In the genomic region with DNA sequence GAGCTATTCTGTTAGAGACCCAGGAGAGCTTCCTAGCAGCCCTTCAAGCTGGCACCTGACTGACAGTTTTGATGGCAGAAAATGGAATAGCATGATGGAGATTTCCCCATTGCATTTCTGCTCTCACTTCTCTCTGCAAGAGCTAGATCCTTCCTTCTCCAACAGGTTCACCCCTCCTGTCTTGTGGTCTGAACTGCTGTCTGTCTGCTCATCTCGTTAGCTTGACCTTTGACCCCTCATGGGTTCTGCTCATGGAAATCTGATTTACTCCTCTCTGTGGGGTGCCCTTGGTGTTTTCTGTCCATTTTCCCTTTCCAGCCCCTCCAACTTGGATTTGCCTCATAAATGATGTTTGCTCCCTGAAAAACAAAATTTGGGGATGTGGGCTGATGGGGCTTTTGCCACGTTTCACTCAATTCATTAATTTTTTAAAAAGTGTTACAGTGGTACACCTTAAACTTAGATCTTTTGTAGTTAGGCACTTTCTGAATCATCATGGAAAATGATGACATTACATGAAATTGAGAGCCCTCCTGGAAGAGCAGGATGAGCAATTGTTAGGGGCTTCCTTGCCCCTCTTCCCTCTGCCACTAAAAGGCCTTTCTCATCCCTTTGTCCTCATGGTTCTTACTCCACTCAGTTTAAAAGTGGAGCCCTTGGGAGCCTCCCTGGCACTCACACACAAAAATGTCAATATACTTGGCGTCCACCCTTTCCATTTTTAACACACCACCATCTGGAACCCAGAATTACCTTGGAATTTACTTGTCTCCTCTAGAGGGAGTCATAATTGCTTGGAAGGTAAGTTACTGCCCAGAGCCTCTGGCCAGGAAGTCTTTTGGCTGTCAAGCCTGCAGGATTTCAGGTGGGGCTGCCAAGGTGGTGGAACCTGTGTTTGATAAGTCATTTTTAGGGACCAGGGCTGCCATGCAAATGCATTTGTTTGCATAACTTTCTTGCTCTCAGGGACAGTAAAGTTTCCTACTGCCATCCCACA, we compare ENCODE assay signal across 8 cellular contexts. TPM values are rescaled to one million over a fixed set of nuclear protein-coding genes. Genes with fewer than 3 reads are reported as not detected.
DNase-seq lines count a peak whose midpoint lies in the region; TF ChIP-seq lines count a peak whose summit lies in the region.

No MANE protein-coding gene starts in this region.

- H3K9me3 Mint-ChIP-seq in H9: no peaks in the 10 kb centered on the region

- H3K27ac Mint-ChIP-seq in H9: peak overlapping the region in 1 of 3 experiments; percentile 86; a peak in 1 of 7 replicates

- no peak overlapping the region for H2BK20ac ChIP-seq in H9 (ENCODE audit: low read depth, low read length, poor library complexity, severe bottlenecking)

- H3K4me2 ChIP-seq in H9 (ENCODE audit: insufficient read depth, insufficient read length, low read length): no peak overlapping the region

- H3K79me1 ChIP-seq in H9 (ENCODE audit: insufficient read depth, low read depth, low read length, poor library complexity, severe bottlenecking): no peaks in the 10 kb centered on the region

- H3K79me2 ChIP-seq in H9 (ENCODE audit: insufficient read depth, low read length): no peaks in the 10 kb centered on the region

- H3K9ac ChIP-seq in H9 (ENCODE audit: extremely low read depth, insufficient read length, low read length): no peak overlapping the region

- no peak overlapping the region for H2AK5ac ChIP-seq in H9 (ENCODE audit: insufficient read length, low read length)

- peaks cover 2% of the 10 kb centered on the region; the same call in 1 of the 2 replicates for H3K4me1 ChIP-seq in H9 (ENCODE audit: insufficient read depth, low read length)

- H3K9me3 ChIP-seq in H9 (ENCODE audit: control insufficient read depth, low read depth, low read length): no peaks in the 10 kb centered on the region

- peaks cover 11 to 15% of the 10 kb centered on the region in 2 experiments for H3K4me1 Mint-ChIP-seq in H9

- H2BK5ac ChIP-seq in H9 (ENCODE audit: insufficient read length, low read length): no peak overlapping the region

- H3K14ac ChIP-seq in H9 (ENCODE audit: insufficient read depth, low read length): no peak overlapping the region

- H3K4me3 ChIP-seq in fibroblast of villous mesenchyme (ENCODE audit: low read depth, low read length): no peak overlapping the region

- no peak overlapping the region for H3T11ph ChIP-seq in H9 (ENCODE audit: low read length)

- DNase-seq in NCI-H748 (lab: John Stamatoyannopoulos, UW; ENCODE audit: unreplicated experiment): peak; percentile 6
- no peak for DNase-seq in NCI-H748 treated with DMSO at 0.1 percent for 48 hours (lab: John Stamatoyannopoulos, UW)
- peak; percentile 49 for DNase-seq in H9
- peak; percentile 41 for DNase-seq in RKO (ENCODE audit: low spot score)
- DNase-seq in fibroblast of villous mesenchyme (ENCODE audit: low read depth): peak; percentile 29
- no peak for DNase-seq in GM20000 (ENCODE audit: low spot score)
- DNase-seq in NCI-H2107 (lab: John Stamatoyannopoulos, UW): no peak
- no peak for DNase-seq in NCI-H187 (lab: John Stamatoyannopoulos, UW)

- H3K27me3 Mint-ChIP-seq in H9 (ENCODE audit: low read depth): no peaks in the 10 kb centered on the region; the same call in none of the 2 replicates

- H3K23ac ChIP-seq in H9 (ENCODE audit: insufficient read length, low read depth, low read length): no peak overlapping the region

- H2BK15ac ChIP-seq in H9 (ENCODE audit: low read depth, low read length): no peak overlapping the region

- no peak overlapping the region for H4K8ac ChIP-seq in H9 (replicated peaks; ENCODE audit: insufficient read length, low read depth, low read length)

- peak; percentile 62 for TF ChIP-seq CTCF in H9 (conservative IDR thresholded peaks at IDR 0.05)
- peak; percentile 31 for TF ChIP-seq CTCF in fibroblast of villous mesenchyme (IDR thresholded peaks at IDR 0.05; ENCODE audit: insufficient read depth, low read depth, low read length)
- no peak for TF ChIP-seq CTCF in GM20000 (IDR thresholded peaks at IDR 0.05; ENCODE audit: extremely low read depth, missing control alignments)

- H3K27ac ChIP-seq in H9 (ENCODE audit: insufficient read length, low read depth, low read length): no peak overlapping the region

- no peak overlapping the region for H2BK120ac ChIP-seq in H9 (ENCODE audit: low read depth, low read length, poor library complexity, severe bottlenecking)

- H2AFZ ChIP-seq in H9 (ENCODE audit: low read length): no peak overlapping the region

- no peak overlapping the region for H3K56ac ChIP-seq in H9 (ENCODE audit: insufficient read length, low read depth, low read length)

- H2BK12ac ChIP-seq in H9 (ENCODE audit: insufficient read length, low read depth, low read length): no peak overlapping the region

- no peak overlapping the region for H3K4ac ChIP-seq in H9 (ENCODE audit: low read depth, low read length)

- H3K23me2 ChIP-seq in H9 (ENCODE audit: insufficient read length, low read depth, low read length, poor library complexity, severe bottlenecking): no peaks in the 10 kb centered on the region

- H4K20me1 ChIP-seq in H9 (ENCODE audit: control insufficient read depth, insufficient read depth, insufficient read length): no peaks in the 10 kb centered on the region

- no peak overlapping the region for H4K91ac ChIP-seq in H9 (ENCODE audit: insufficient read length, low read depth, low read length)

- peaks cover 0 to 3% (median 0%) of the 10 kb centered on the region in 3 experiments; a peak in 3 of 7 replicates for H3K36me3 Mint-ChIP-seq in H9 (ENCODE audit: insufficient read depth in 1 of 3, low read depth in 3 of 3)

- no peak overlapping the region for H4K5ac ChIP-seq in H9 (ENCODE audit: insufficient read length, low read depth, low read length)

- no peak overlapping the region for H3K18ac ChIP-seq in H9 (ENCODE audit: insufficient read length, low read depth, low read length)

- H3K27me3 ChIP-seq in H9 (ENCODE audit: insufficient read depth, low read length): no peaks in the 10 kb centered on the region

- WGBS in H9 (ENCODE audit: extremely low coverage, insufficient read length, low lambda C conversion rate): no CpG with 5 or more reads among the region's 3 CpGs

- H3K4me3 Mint-ChIP-seq in H9: no peak overlapping the region

RNA-seq across cellular contexts. Expression of a gene that starts 31.9 kb away (rescaled TPM):
- total RNA-seq in H9 (2021) (not detected in 2 replicates), fibroblast of villous mesenchyme (0.97 and 1.7 TPM in 2 replicates)

RNA-seq across cellular contexts. Expression of a gene that starts 33.6 kb away (rescaled TPM):
- total RNA-seq in H9 (2021) (not detected in 2 replicates), fibroblast of villous mesenchyme (under 0.01 TPM in 1 of 2 replicates, not detected in the other)

RNA-seq across cellular contexts. Expression of a gene that starts 54.0 kb away (rescaled TPM):
- total RNA-seq in H9 (2021) (48.0 and 50.1 TPM in 2 replicates), fibroblast of villous mesenchyme (45.3 and 46.4 TPM in 2 replicates)

Comparison
In these comparisons a context has a peak if more than half of its experiments do, and no peak if none do; other contexts are left out.
1. DNase-seq: peak in NCI-H748 (single experiment), H9 (single experiment), RKO (single experiment) and fibroblast of villous mesenchyme (single experiment); none in NCI-H748 treated with DMSO at 0.1 percent for 48 hours (single experiment), GM20000 (single experiment), NCI-H2107 (single experiment) and NCI-H187 (0 of 2).